In the genomic region with DNA sequence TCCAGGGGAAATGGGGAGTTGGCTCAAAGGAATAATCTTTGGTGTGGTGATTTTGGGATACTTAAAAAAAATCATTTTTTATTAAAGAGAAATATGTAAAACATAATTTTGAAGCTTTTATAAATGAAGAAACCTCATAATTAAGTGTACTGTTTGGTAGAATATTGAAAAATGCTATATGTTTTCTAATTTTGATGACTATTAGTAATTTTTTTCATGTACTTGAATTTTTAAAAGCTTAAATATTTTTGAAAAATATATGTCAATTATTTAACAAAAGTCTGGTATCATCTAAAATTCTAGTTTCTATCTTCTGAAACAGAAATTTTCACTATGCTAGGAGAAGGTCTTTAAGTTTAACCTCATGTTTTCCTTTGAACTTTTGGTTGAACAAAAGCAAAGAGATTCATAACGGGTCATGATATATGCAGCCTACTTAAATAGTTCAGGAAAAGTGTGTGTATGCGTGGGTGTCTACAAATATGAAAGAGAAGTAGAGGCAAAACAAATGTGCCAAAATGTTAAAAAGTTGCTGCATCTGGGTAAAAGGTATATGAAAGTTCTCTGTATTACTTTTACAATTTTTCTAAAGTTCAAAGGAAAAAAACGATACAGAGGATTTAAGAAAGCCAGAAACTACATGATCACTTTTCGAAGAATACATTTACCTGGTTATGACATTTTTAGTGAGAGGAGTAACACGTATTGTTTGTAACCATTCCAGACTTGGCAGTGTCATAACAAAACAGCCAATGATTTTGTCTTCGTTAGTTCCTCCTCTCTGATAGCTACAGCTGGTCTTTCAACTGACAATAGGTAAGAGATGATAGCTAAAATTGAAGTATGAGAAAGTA, we compare ENCODE assay signal across 15 cellular contexts.
"Had no signal": no experiment of that assay in that cellular context is flagged by ENCODE, and none has a peak within 500 bp of the region (broad histone marks: within the 10 kb centered on the region; RNA-seq: fewer than 3 reads in every experiment).

No MANE protein-coding gene starts in this region.

- H3K27me3 Mint-ChIP-seq: activated CD4-positive, alpha-beta memory T cell treated with anti-CD3 and anti-CD28 coated beads for 36 hours had no signal

- H3K27me3 ChIP-seq: breast epithelium, thyroid gland, vagina had no signal

- H3K4me3 Mint-ChIP-seq: activated CD4-positive, alpha-beta memory T cell treated with anti-CD3 and anti-CD28 coated beads for 36 hours; mesothelial cell of epicardium had no signal

- ATAC-seq: left cardiac atrium, lower lobe of right lung had no signal

- H3K4me1 ChIP-seq: breast epithelium, lower lobe of right lung, parathyroid adenoma, thyroid gland, vagina had no signal

- H3K9me3 Mint-ChIP-seq: activated CD4-positive, alpha-beta memory T cell treated with anti-CD3 and anti-CD28 coated beads for 36 hours; mesothelial cell of epicardium had no signal

- H3K4me1 Mint-ChIP-seq: mesothelial cell of epicardium had no signal

- H2AFZ ChIP-seq: parathyroid adenoma had no signal

- DNase-seq: activated CD4-positive, alpha-beta memory T cell treated with anti-CD3 and anti-CD28 coated beads for 36 hours; activated CD4-positive, CD25-positive, alpha-beta regulatory T cell treated with anti-CD3 and anti-CD28 coated beads, Interleukin-2, amount 50 U/mL, for 72 hours; activated CD8-positive, alpha-beta memory T cell treated with anti-CD3 and anti-CD28 coated beads, Interleukin-2, amount 50 U/mL, for 48 hours; activated gamma-delta T cell treated with Interleukin-2 at 50 U/mL for 16 hours; dermis blood vessel endothelial cell; erythroblast; left cardiac atrium; lower lobe of right lung; stimulated activated CD4-positive, alpha-beta T cell treated with anti-CD3 and anti-CD28 coated beads, Interleukin-4, amount 100 ng/mL, for 4 hours; T-helper 9 cell; thyroid gland had no signal

- H3K27ac ChIP-seq: breast epithelium, lower lobe of right lung, parathyroid adenoma, thyroid gland, vagina had no signal

- H3K9me3 ChIP-seq: breast epithelium, lower lobe of right lung, thyroid gland, vagina had no signal

- H3K4me3 ChIP-seq: breast epithelium, lower lobe of right lung, thyroid gland, vagina had no signal

- H3K79me2 ChIP-seq: parathyroid adenoma had no signal

- H3K27ac Mint-ChIP-seq: activated CD4-positive, alpha-beta memory T cell treated with anti-CD3 and anti-CD28 coated beads for 36 hours had no signal
